Comparison of ENCODE assay signal across 20 cellular contexts in genomic region chr22:49499433-49500075, GRCh38.
DNase-seq lines count a peak whose midpoint lies in the region; ATAC-seq and TF ChIP-seq lines count a peak whose summit lies in the region.
"Had no signal": no experiment of that assay in that cellular context is flagged by ENCODE, and none has a peak within 500 bp of the region (broad histone marks: within the 10 kb centered on the region; RNA-seq: fewer than 3 reads in every experiment).

No MANE protein-coding gene starts in this region.

- no peak for TF ChIP-seq CTCF in DND-41 (IDR thresholded peaks at IDR 0.05; ENCODE audit: borderline replicate concordance, extremely low read depth, low read length, poor library complexity, severe bottlenecking)
- TF ChIP-seq CTCF in fibroblast of pulmonary artery (IDR thresholded peaks at IDR 0.05; ENCODE audit: low read length, missing control alignments): no peak
- TF ChIP-seq CTCF in colonic mucosa (IDR thresholded peaks at IDR 0.05): no peak
- no peak for TF ChIP-seq CTCF in GM20000 (IDR thresholded peaks at IDR 0.05; ENCODE audit: extremely low read depth, missing control alignments)

- H3K36me3 ChIP-seq in DND-41 (ENCODE audit: insufficient read depth, low read length): no peaks in the 10 kb centered on the region
- no peaks in the 10 kb centered on the region for H3K36me3 ChIP-seq in HUES6 (ENCODE audit: control insufficient read depth, insufficient read depth, low read length)
- H3K36me3 ChIP-seq in colonic mucosa: no peaks in the 10 kb centered on the region
- H3K36me3 ChIP-seq: BE2C, HAP-1 had no signal

- no peaks in the 10 kb centered on the region for H3K36me3 Mint-ChIP-seq in activated T-helper 17 cell treated with anti-CD3 and anti-CD28 coated beads, Interleukin-2, amount 50 U/mL, for 72 hours (ENCODE audit: low read depth)
- H3K36me3 Mint-ChIP-seq: CD4-positive, CD25-positive, alpha-beta regulatory T cell had no signal

- ATAC-seq in DND-41 (ENCODE audit: insufficient read depth, low read depth): peak; percentile 54; the same call in 1 of the 3 replicates
- ATAC-seq in activated T-helper 17 cell treated with anti-CD3 and anti-CD28 coated beads, Interleukin-2, amount 50 U/mL, for 72 hours (replicated peaks): peak; percentile 51
- no peak for ATAC-seq in HG03521 (IDR thresholded peaks at IDR 0.05; ENCODE audit: unreplicated experiment)
- no peak for ATAC-seq in left cardiac atrium

- H3K27ac ChIP-seq in DND-41 (ENCODE audit: low read length) (no peak overlapping the region), HUES6 (ENCODE audit: low read depth, low read length) (no peak overlapping the region), colonic mucosa (no peak overlapping the region)
- H3K27ac ChIP-seq: GM23248, HL-60 had no signal

- no peaks in the 10 kb centered on the region for H3K79me2 ChIP-seq in DND-41 (ENCODE audit: insufficient read depth, low read length)

- peaks cover 4% of the 10 kb centered on the region for H3K4me1 Mint-ChIP-seq in activated T-helper 17 cell treated with anti-CD3 and anti-CD28 coated beads, Interleukin-2, amount 50 U/mL, for 72 hours
- H3K4me1 Mint-ChIP-seq: CD8-positive, alpha-beta memory T cell had no signal

- H3K27me3 ChIP-seq in DND-41 (ENCODE audit: insufficient read depth, low read length, poor library complexity) (no peaks in the 10 kb centered on the region), HUES6 (ENCODE audit: control insufficient read depth, insufficient read depth, low read length) (no peaks in the 10 kb centered on the region), colonic mucosa (no peaks in the 10 kb centered on the region)
- H3K27me3 ChIP-seq: BE2C had no signal

- no peak for DNase-seq in DND-41
- peak; percentile 1 for DNase-seq in fibroblast of pulmonary artery (ENCODE audit: low read depth)
- DNase-seq in colonic mucosa: no peak
- DNase-seq in left cardiac atrium: no peak
- DNase-seq in GM20000 (ENCODE audit: low spot score): no peak
- DNase-seq: BE2C; C1 segment of cervical spinal cord; CD4-positive, CD25-positive, alpha-beta regulatory T cell; CD8-positive, alpha-beta memory T cell; COR-L47; DMS 273 treated with DMSO at 0.1 percent for 48 hours; DMS53; GM23248; IMR-90; KG1 had no signal

- no peak overlapping the region for H3K27ac Mint-ChIP-seq in activated T-helper 17 cell treated with anti-CD3 and anti-CD28 coated beads, Interleukin-2, amount 50 U/mL, for 72 hours
- H3K27ac Mint-ChIP-seq: CD4-positive, CD25-positive, alpha-beta regulatory T cell; CD8-positive, alpha-beta memory T cell had no signal

- H3K4me3 Mint-ChIP-seq in activated T-helper 17 cell treated with anti-CD3 and anti-CD28 coated beads, Interleukin-2, amount 50 U/mL, for 72 hours: no peak overlapping the region
- H3K4me3 Mint-ChIP-seq: CD4-positive, CD25-positive, alpha-beta regulatory T cell; CD8-positive, alpha-beta memory T cell had no signal

- no peak overlapping the region for H3K9ac ChIP-seq in DND-41 (ENCODE audit: low read depth, low read length)
- peak overlapping the region; percentile 1 for H3K9ac ChIP-seq in HUES6 (ENCODE audit: low read length)
- no peak overlapping the region for H3K9ac ChIP-seq in colonic mucosa (ENCODE audit: low read depth in 2 of 2, low read length in 2 of 2)
- H3K9ac ChIP-seq: GM23248 had no signal

- no peaks in the 10 kb centered on the region for H3K9me3 ChIP-seq in DND-41 (ENCODE audit: insufficient read depth, low read length, severe bottlenecking)
- H3K9me3 ChIP-seq in HUES6 (ENCODE audit: control insufficient read depth, insufficient read depth, low read depth, low read length): peaks cover 7% of the 10 kb centered on the region; the same call in 1 of the 2 replicates
- no peaks in the 10 kb centered on the region for H3K9me3 ChIP-seq in colonic mucosa
- H3K9me3 ChIP-seq: HAP-1 had no signal

- no peaks in the 10 kb centered on the region for H3K9me3 Mint-ChIP-seq in activated T-helper 17 cell treated with anti-CD3 and anti-CD28 coated beads, Interleukin-2, amount 50 U/mL, for 72 hours

- no peaks in the 10 kb centered on the region for H3K4me1 ChIP-seq in DND-41 (ENCODE audit: insufficient read depth, low read length)
- peaks cover 5% of the 10 kb centered on the region; the same call in 1 of the 2 replicates for H3K4me1 ChIP-seq in HUES6 (ENCODE audit: control insufficient read depth, insufficient read depth, low read length)
- no peaks in the 10 kb centered on the region for H3K4me1 ChIP-seq in colonic mucosa
- H3K4me1 ChIP-seq: BE2C, HAP-1 had no signal

- no peak overlapping the region for H3K4me3 ChIP-seq in DND-41 (ENCODE audit: low read depth in 1 of 2, low read length in 2 of 2)
- no peak overlapping the region for H3K4me3 ChIP-seq in HUES6 (ENCODE audit: low read depth, low read length)
- H3K4me3 ChIP-seq in fibroblast of pulmonary artery (replicated peaks; ENCODE audit: low read depth, low read length): no peak overlapping the region
- H3K4me3 ChIP-seq in colonic mucosa: no peak overlapping the region
- H3K4me3 ChIP-seq: GM23248, HAP-1 had no signal

- H3K27me3 Mint-ChIP-seq in activated T-helper 17 cell treated with anti-CD3 and anti-CD28 coated beads, Interleukin-2, amount 50 U/mL, for 72 hours: no peaks in the 10 kb centered on the region
- H3K27me3 Mint-ChIP-seq: CD4-positive, CD25-positive, alpha-beta regulatory T cell; CD8-positive, alpha-beta memory T cell had no signal

- H3K4me2 ChIP-seq in DND-41 (ENCODE audit: insufficient read depth, low read length): no peak overlapping the region

- no peak overlapping the region for H2AFZ ChIP-seq in DND-41 (ENCODE audit: low read depth, low read length)
- H2AFZ ChIP-seq: GM23248 had no signal

- intact Hi-C loops in colonic mucosa (cut with DNase I): no loop called here
- intact Hi-C loops in left cardiac atrium (cut with DNase I): no loop called here

- no peaks in the 10 kb centered on the region for H4K20me1 ChIP-seq in DND-41 (ENCODE audit: insufficient read depth, low read length)

Comparison
In these comparisons a context has a peak if more than half of its experiments do, and no peak if none do; other contexts are left out.
1. ATAC-seq: peak in DND-41 (single experiment) and activated T-helper 17 cell treated with anti-CD3 and anti-CD28 coated beads, Interleukin-2, amount 50 U/mL, for 72 hours (single experiment); none in HG03521 (single experiment) and left cardiac atrium (0 of 2).